Comparison of ENCODE assay signal across 22 cellular contexts in genomic region chr19:28889941-28890645, GRCh38.
DNase-seq lines count a peak whose midpoint lies in the region; ATAC-seq and TF ChIP-seq lines count a peak whose summit lies in the region.
"Had no signal": no experiment of that assay in that cellular context is flagged by ENCODE, and none has a peak within 500 bp of the region (broad histone marks: within the 10 kb centered on the region; RNA-seq: fewer than 3 reads in every experiment).

No MANE protein-coding gene starts in this region.

- H3K23ac ChIP-seq in IMR-90 (ENCODE audit: low read depth, low read length): no peak overlapping the region

- no peak overlapping the region for H3K4me3 ChIP-seq in AG10803 (ENCODE audit: low read length)
- H3K4me3 ChIP-seq in IMR-90 (ENCODE audit: insufficient read depth, low read depth, low read length): no peak overlapping the region
- no peak overlapping the region for H3K4me3 ChIP-seq in fibroblast of the aortic adventitia (ENCODE audit: low read depth, low read length)
- H3K4me3 ChIP-seq: PC-9 had no signal

- no peak overlapping the region for H2BK15ac ChIP-seq in IMR-90 (ENCODE audit: low read depth, low read length)

- H4K91ac ChIP-seq in IMR-90 (ENCODE audit: insufficient read depth, low read depth, low read length): no peak overlapping the region

- ATAC-seq in IMR-90 (ENCODE audit: low read depth) (0 out of 2 replicates have a peak, but pooled peaks have one; percentile 27), HG02938 (IDR thresholded peaks at IDR 0.05; ENCODE audit: unreplicated experiment) (no peak), GM21367 (IDR thresholded peaks at IDR 0.05; ENCODE audit: unreplicated experiment) (no peak)

- TF ChIP-seq RAD21 in IMR-90 (IDR thresholded peaks at IDR 0.05; ENCODE audit: low read length): no peak

- H3K9me1 ChIP-seq in IMR-90 (ENCODE audit: insufficient read depth, low read length): no peaks in the 10 kb centered on the region

- H3K27me3 ChIP-seq in IMR-90 (ENCODE audit: control insufficient read depth, insufficient read depth, low read length): peaks cover 2% of the 10 kb centered on the region; the same call in 1 of the 2 replicates

- no peak for DNase-seq in AG10803 (ENCODE audit: low read depth)
- no peak for DNase-seq in IMR-90
- DNase-seq in fibroblast of the aortic adventitia (ENCODE audit: low read depth): peak; percentile 19
- peak; percentile 10 for DNase-seq in midbrain (lab: John Stamatoyannopoulos, UW)
- DNase-seq in mesenteric fat pad (ENCODE audit: low spot score): no peak
- no peak for DNase-seq in NCI-H1105 (lab: John Stamatoyannopoulos, UW)
- DNase-seq: 8988T; CD4-positive, alpha-beta T cell; COR-L47; DMS 273 treated with DMSO at 0.1 percent for 48 hours; DMS79 treated with DMSO at 0.1 percent for 48 hours; GOT3; NCI-H1105 treated with DMSO at 0.1 percent for 48 hours; NCI-H2029 treated with DMSO at 0.1 percent for 48 hours; NCI-H226; NCI-H510A treated with DMSO at 0.1 percent for 48 hours; NCI-H748 treated with DMSO at 0.1 percent for 48 hours; PC-9; SIG-M5; SK-N-SH had no signal

- no peaks in the 10 kb centered on the region for H3K9me3 ChIP-seq in IMR-90 (ENCODE audit: control insufficient read depth, insufficient read depth, low read length)
- H3K9me3 ChIP-seq: SK-N-SH had no signal

- no peak overlapping the region for H3K9ac ChIP-seq in IMR-90 (ENCODE audit: low read depth, low read length)
- H3K9ac ChIP-seq: SK-N-SH had no signal

- BruUV-seq in IMR-90 (replicated peaks; lab: Mats Ljungman, UMichigan): no TSS peak

- no peak overlapping the region for H3K14ac ChIP-seq in IMR-90 (replicated peaks; ENCODE audit: low read depth, low read length)

- no peak overlapping the region for H4K5ac ChIP-seq in IMR-90 (ENCODE audit: low read depth, low read length)

- no peaks in the 10 kb centered on the region for H3K79me1 ChIP-seq in IMR-90 (ENCODE audit: low read depth in 1 of 2, low read length in 2 of 2)

- CTCF ChIA-PET in IMR-90 (lab: Yijun Ruan, JAX): no interaction called here

- no peak overlapping the region for H2AK5ac ChIP-seq in IMR-90 (ENCODE audit: low read depth, low read length)

- H3K27ac ChIP-seq in IMR-90 (ENCODE audit: insufficient read depth, low read length): no peak overlapping the region
- H3K27ac ChIP-seq: PC-9 had no signal

- no peak overlapping the region for H2BK120ac ChIP-seq in IMR-90 (ENCODE audit: low read depth, low read length)

- dilution Hi-C loops in IMR-90 (cut with HindIII; ENCODE audit: low sequenced_read_pairs, unreplicated experiment): no loop called here

- no peak overlapping the region for H2BK5ac ChIP-seq in IMR-90 (ENCODE audit: low read depth, low read length, poor library complexity, severe bottlenecking)

- TF ChIP-seq CTCF in AG10803 (conservative IDR thresholded peaks at IDR 0.05; ENCODE audit: low read length) (0 out of 2 replicates have a peak, but pooled peaks have one; percentile 2), IMR-90 (conservative IDR thresholded peaks at IDR 0.05; ENCODE audit: low read depth, low read length) (no peak), fibroblast of the aortic adventitia (IDR thresholded peaks at IDR 0.05; ENCODE audit: insufficient read depth, low read length) (no peak)

- no peaks in the 10 kb centered on the region for H3K4me1 ChIP-seq in IMR-90 (ENCODE audit: control insufficient read depth, insufficient read depth, low read length)

- no peak overlapping the region for H3K56ac ChIP-seq in IMR-90 (ENCODE audit: extremely low read depth, insufficient read depth, low read length)

- no peak overlapping the region for H3K4me2 ChIP-seq in IMR-90 (ENCODE audit: low read depth, low read length)
- H3K4me2 ChIP-seq: PC-9, SK-N-SH had no signal

- H3K36me3 ChIP-seq in IMR-90 (ENCODE audit: control insufficient read depth, insufficient read depth, low read length): no peaks in the 10 kb centered on the region

- POLR2A ChIA-PET in IMR-90 (lab: Charles Lee; ENCODE audit: unreplicated experiment): no interaction called here

- H3K4ac ChIP-seq in IMR-90 (ENCODE audit: low read depth, low read length): no peak overlapping the region

- in situ Hi-C loops in IMR-90 (cut with MboI; ENCODE audit: low sequenced_read_pairs): loop anchor here (10.0 kb wide), 1 partner anchor 155 kb away; no protein-coding TSS in a partner anchor

- H3K18ac ChIP-seq in IMR-90 (ENCODE audit: low read depth, low read length): no peak overlapping the region

- 83% methylated on average over 3 of the region's 14 CpGs; no CpG with 5 or more reads in 1 of the 2 experiments for WGBS in IMR-90 (ENCODE audit: extremely low coverage in 2 of 2, insufficient read length in 1 of 2), 2 experiments

- no peak overlapping the region for H2AK9ac ChIP-seq in IMR-90 (replicated peaks; ENCODE audit: low read depth, low read length, poor library complexity)

- no peak for TF ChIP-seq POLR2A in IMR-90 (IDR thresholded peaks at IDR 0.05; ENCODE audit: low read depth, low read length)

- H4K20me1 ChIP-seq in IMR-90 (ENCODE audit: insufficient read depth, low read length): no peaks in the 10 kb centered on the region

- H2AFZ ChIP-seq in IMR-90 (replicated peaks; ENCODE audit: low read length, poor library complexity): no peak overlapping the region
- H2AFZ ChIP-seq: PC-9 had no signal

- intact Hi-C loops in IMR-90 (cut with micrococcal nuclease): no loop called here

- H2BK20ac ChIP-seq in IMR-90 (ENCODE audit: low read depth, low read length): no peak overlapping the region

- no peak overlapping the region for H4K8ac ChIP-seq in IMR-90 (ENCODE audit: low read depth in 2 of 2, low read length in 2 of 2)

TF ChIP-seq in IMR-90, 13 proteins besides CTCF, POLR2A, EP300 and RAD21:
- TF ChIP-seq NFE2L2 (IDR thresholded peaks at IDR 0.05; ENCODE audit: low read depth, low read length): no peak
- no peak for TF ChIP-seq USF2 (IDR thresholded peaks at IDR 0.05; ENCODE audit: low read depth, low read length)
- no peak for TF ChIP-seq CHD1 (IDR thresholded peaks at IDR 0.05; ENCODE audit: low read depth, low read length)
- no peak for TF ChIP-seq SMC3 (IDR thresholded peaks at IDR 0.05; ENCODE audit: low read depth, low read length)
- TF ChIP-seq FOS (IDR thresholded peaks at IDR 0.05; ENCODE audit: low read depth, low read length): no peak
- TF ChIP-seq CEBPB (IDR thresholded peaks at IDR 0.05; ENCODE audit: low read depth, low read length): no peak
- TF ChIP-seq BHLHE40 (IDR thresholded peaks at IDR 0.05; ENCODE audit: low read depth, low read length): no peak
- TF ChIP-seq RCOR1 (IDR thresholded peaks at IDR 0.05; ENCODE audit: insufficient replicate concordance, low read length): no peak
- TF ChIP-seq MAZ (IDR thresholded peaks at IDR 0.05; ENCODE audit: borderline replicate concordance, low read depth, low read length): no peak
- no peak for TF ChIP-seq MAFK (IDR thresholded peaks at IDR 0.05; ENCODE audit: low read depth, low read length)
- no peak for TF ChIP-seq RFX5 (IDR thresholded peaks at IDR 0.05; ENCODE audit: low read depth, low read length)
- TF ChIP-seq MXI1 (IDR thresholded peaks at IDR 0.05; ENCODE audit: borderline replicate concordance, low read depth, low read length): no peak
- TF ChIP-seq ELK1 (IDR thresholded peaks at IDR 0.05; ENCODE audit: borderline replicate concordance, low read depth, low read length): no peak

Comparison
In these comparisons a context has a peak if more than half of its experiments do, and no peak if none do; other contexts are left out.
1. DNase-seq: peak in fibroblast of the aortic adventitia (single experiment) and midbrain (single experiment); none in AG10803 (single experiment), IMR-90 (single experiment), mesenteric fat pad (single experiment) and NCI-H1105 (single experiment).